28 cellular contexts compared by ENCODE assay signal in the genomic region with DNA sequence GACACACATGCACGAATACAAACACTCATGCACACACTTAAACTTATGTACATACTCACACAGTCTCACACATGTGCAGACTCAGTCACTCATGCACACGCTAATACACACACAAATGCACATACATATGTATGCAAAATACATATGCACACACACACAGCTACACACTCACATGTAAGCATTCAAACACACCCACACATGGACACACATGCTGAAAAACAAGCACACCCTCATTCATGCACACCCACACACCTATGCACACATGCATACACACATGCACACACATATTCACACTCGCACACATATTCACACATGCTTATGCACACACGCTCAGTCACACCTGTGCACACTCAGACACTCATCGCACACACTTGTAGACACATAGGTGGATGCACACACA. TPM values are rescaled to one million over a fixed set of nuclear protein-coding genes. Genes with fewer than 3 reads are reported as not detected.
"Had no signal": no experiment of that assay in that cellular context is flagged by ENCODE, and none has a peak within 500 bp of the region (broad histone marks: within the 10 kb centered on the region; RNA-seq: fewer than 3 reads in every experiment).

No MANE protein-coding gene starts in this region.

- H3K36me3 ChIP-seq: colonic mucosa, esophagus muscularis mucosa, gastroesophageal sphincter, heart left ventricle, sigmoid colon, stomach, thyroid gland, upper lobe of left lung, uterus had no signal

- ATAC-seq: foreskin keratinocyte, gastroesophageal sphincter, heart left ventricle, left lobe of liver, mucosa of descending colon had no signal

- H2AFZ ChIP-seq: hepatocyte, parathyroid adenoma had no signal

- H3K27me3 ChIP-seq: colonic mucosa, foreskin keratinocyte, hepatocyte, sigmoid colon, thyroid gland, upper lobe of left lung, uterus had no signal

- H3K4me3 ChIP-seq: colonic mucosa, esophagus muscularis mucosa, gastroesophageal sphincter, heart left ventricle, hepatocyte, lung, mucosa of descending colon, sigmoid colon, stomach, thyroid gland, upper lobe of left lung, uterus had no signal

- DNase-seq: colonic mucosa; effector CD8-positive, alpha-beta T cell; endodermal cell; foreskin keratinocyte; heart left ventricle; kidney; mucosa of descending colon; naive B cell; sigmoid colon; stimulated activated CD4-positive, alpha-beta T cell treated with anti-CD3 and anti-CD28 coated beads, Interleukin-2, amount 100 ng/mL, for 24 hours; stimulated activated CD4-positive, alpha-beta T cell treated with anti-CD3 and anti-CD28 coated beads, Interleukin-4, amount 100 ng/mL, for 24 hours; stimulated activated naive CD4-positive, alpha-beta T cell treated with Interleukin-2 at 50 U/mL for 16 hours; stomach; thyroid gland; upper lobe of left lung; uterus had no signal

- H3K79me2 ChIP-seq: hepatocyte, parathyroid adenoma had no signal

- H3K4me2 ChIP-seq: hepatocyte had no signal

- H3K9me3 ChIP-seq: colonic mucosa, mucosa of descending colon, thyroid gland, upper lobe of left lung, uterus had no signal

- H3K27ac ChIP-seq: colonic mucosa, esophagus muscularis mucosa, foreskin keratinocyte, gastroesophageal sphincter, heart left ventricle, hepatocyte, parathyroid adenoma, sigmoid colon, stomach, thyroid gland, upper lobe of left lung, uterus had no signal

- FAIRE-seq: endothelial cell of umbilical vein, kidney had no signal

- H3K4me1 ChIP-seq: colonic mucosa, esophagus muscularis mucosa, foreskin keratinocyte, gastroesophageal sphincter, heart left ventricle, parathyroid adenoma, sigmoid colon, stomach, thyroid gland, upper lobe of left lung, uterus had no signal

- H3K9ac ChIP-seq: parathyroid adenoma had no signal

RNA-seq across cellular contexts. Expression of a gene that starts 9.3 kb away (rescaled TPM):
- total RNA-seq: endothelial cell of umbilical vein, fibroblast of lung, foreskin keratinocyte, left lobe of liver, osteoblast, skeletal muscle tissue, temporal lobe had no signal
- polyA plus RNA-seq: endothelial cell of umbilical vein, fibroblast of lung, foreskin keratinocyte, heart left ventricle, liver had no signal
